10 cellular contexts compared by ENCODE assay signal in the genomic region with DNA sequence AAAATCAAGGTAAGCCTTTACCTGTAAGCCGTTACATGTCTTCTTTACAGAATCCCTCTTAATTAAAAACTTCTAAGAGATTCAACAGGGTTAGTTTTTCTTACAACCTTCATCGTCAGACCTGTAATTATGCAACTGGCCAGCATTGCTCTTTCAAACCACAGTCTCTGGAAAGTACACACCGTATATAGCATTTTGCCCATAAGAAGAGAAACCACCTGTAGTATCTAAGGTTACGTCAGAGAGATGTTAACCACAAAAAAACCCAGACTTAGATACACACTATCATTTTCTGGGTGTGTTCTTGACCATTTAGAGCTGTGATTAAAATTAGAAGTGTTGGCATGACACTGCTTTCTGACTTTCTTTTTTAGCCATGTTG.
A peak's percentile ranks its signal among the peaks of the same experiment; 100 is the strongest.
DNase-seq lines count a peak whose midpoint lies in the region; ATAC-seq and TF ChIP-seq lines count a peak whose summit lies in the region.
"Had no signal": no experiment of that assay in that cellular context is flagged by ENCODE, and none has a peak within 500 bp of the region (broad histone marks: within the 10 kb centered on the region; RNA-seq: fewer than 3 reads in every experiment).

No MANE protein-coding gene starts in this region.

- DNase-seq in GM20000 (ENCODE audit: low spot score) (peak; percentile 63), NOMO-1 treated with DMSO at 0.1 percent for 48 hours (lab: John Stamatoyannopoulos, UW; ENCODE audit: unreplicated experiment) (peak; percentile 42), HUDEP-2 (lab: John Stamatoyannopoulos, UW; ENCODE audit: unreplicated experiment in 76 of 76) (no peak)
- DNase-seq in stimulated activated CD4-positive, alpha-beta T cell treated with anti-CD3 and anti-CD28 coated beads, Interleukin-15, amount 100 ng/mL, for 24 hours, result no peak
- no peak for DNase-seq in activated CD4-positive, alpha-beta T cell treated with anti-CD3 and anti-CD28 coated beads for 1 hour
- DNase-seq in activated CD4-positive, alpha-beta T cell treated with anti-CD3 and anti-CD28 coated beads, Interleukin-2, amount 50 U/mL, for 48 hours, result no peak
- DNase-seq: activated gamma-delta T cell treated with Interleukin-2 at 50 U/mL for 16 hours, KG1 had no signal

- TF ChIP-seq CTCF in GM20000 (IDR thresholded peaks at IDR 0.05; ENCODE audit: extremely low read depth, missing control alignments), result no peak

- peak; percentile 96 for ATAC-seq in GM18502 (IDR thresholded peaks at IDR 0.05; ENCODE audit: poor library complexity, unreplicated experiment)
- peak; percentile 97 for ATAC-seq in HG03025 (IDR thresholded peaks at IDR 0.05; ENCODE audit: low FRiP score, unreplicated experiment)

Comparison
In these comparisons a context has a peak if more than half of its experiments do, and no peak if none do; other contexts are left out.
1. DNase-seq: peak in GM20000 (single experiment) and NOMO-1 treated with DMSO at 0.1 percent for 48 hours (single experiment); none in stimulated activated CD4-positive, alpha-beta T cell treated with anti-CD3 and anti-CD28 coated beads, Interleukin-15, amount 100 ng/mL, for 24 hours (single experiment), activated CD4-positive, alpha-beta T cell treated with anti-CD3 and anti-CD28 coated beads for 1 hour (single experiment), activated CD4-positive, alpha-beta T cell treated with anti-CD3 and anti-CD28 coated beads, Interleukin-2, amount 50 U/mL, for 48 hours (0 of 2) and HUDEP-2 (0 of 76).